ENCODE assay signal across 38 cellular contexts in genomic region chr5:42785756-42786155, GRCh38. TPM values are rescaled to one million over a fixed set of nuclear protein-coding genes. Genes with fewer than 3 reads are reported as not detected.
"Had no signal": no experiment of that assay in that cellular context is flagged by ENCODE, and none has a peak within 500 bp of the region (broad histone marks: within the 10 kb centered on the region; RNA-seq: fewer than 3 reads in every experiment).

No MANE protein-coding gene starts in this region.

- H3K4me3 ChIP-seq: MG63 had no signal

- DNase-seq: Kasumi-1, MG63, MM.1S, MV-4-11, NCI-H1048, NCI-H1092, NCI-H1092 treated with DMSO at 0.1 percent for 48 hours, NCI-H1105, NCI-H1105 treated with DMSO at 0.1 percent for 48 hours, NCI-H1417, NCI-H1417 treated with DMSO at 0.1 percent for 48 hours, NCI-H1436, NCI-H1436 treated with DMSO at 0.1 percent for 48 hours, NCI-H146, NCI-H1694, NCI-H1694 treated with DMSO at 0.1 percent for 48 hours, NCI-H187, NCI-H187 treated with DMSO at 0.1 percent for 48 hours, NCI-H1930, NCI-H2029, NCI-H2029 treated with DMSO at 0.1 percent for 48 hours, NCI-H2081, NCI-H2081 treated with DMSO at 0.1 percent for 48 hours, NCI-H2107, NCI-H2171, NCI-H2171 treated with DMSO at 0.1 percent for 48 hours, NCI-H2227 treated with DMSO at 0.1 percent for 48 hours, NCI-H226, NCI-H345, NCI-H446, NCI-H446 treated with DMSO at 0.1 percent for 48 hours, NCI-H510A, NCI-H510A treated with DMSO at 0.1 percent for 48 hours, NCI-H524, NCI-H524 treated with DMSO at 0.1 percent for 48 hours, NCI-H526 had no signal

- H3K27me3 ChIP-seq: MG63 had no signal

RNA-seq across cellular contexts. Expression of gene CCDC152, which starts 29.1 kb away (rescaled TPM):
- total RNA-seq: MCF 10A, NCI-H460 had no signal
